ENCODE assay signal across 8 cellular contexts in the genomic region with DNA sequence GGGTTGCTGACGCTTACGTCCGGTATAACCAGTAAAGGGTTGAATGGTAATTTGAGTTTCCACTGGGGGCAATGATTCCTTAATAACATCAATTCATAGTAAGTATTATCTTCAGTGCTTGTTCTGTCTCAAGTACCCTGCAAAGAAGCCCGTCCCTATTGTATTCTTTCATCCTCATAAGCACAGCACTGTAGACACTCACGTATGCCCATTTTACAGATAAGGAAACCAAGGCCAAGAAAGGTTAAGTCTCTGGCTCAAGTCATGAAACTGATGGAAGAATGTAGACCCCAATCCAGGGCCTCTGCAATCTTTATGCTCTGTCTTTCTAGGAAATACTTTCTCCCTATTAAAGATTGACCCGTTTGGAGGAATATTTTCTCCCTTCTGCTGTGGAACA.
"Had no signal": no experiment of that assay in that cellular context is flagged by ENCODE, and none has a peak within 500 bp of the region (broad histone marks: within the 10 kb centered on the region; RNA-seq: fewer than 3 reads in every experiment).

No MANE protein-coding gene starts in this region.

- DNase-seq: GDM1, GF-D8 had no signal

- ATAC-seq: GM12878 had no signal

- FAIRE-seq: G401.6, GM12878, GM12891, GM12892, GM18507, GM19239 had no signal

- H3K4me3 ChIP-seq: GM12878 had no signal
